24 cellular contexts compared by ENCODE assay signal in the genomic region with DNA sequence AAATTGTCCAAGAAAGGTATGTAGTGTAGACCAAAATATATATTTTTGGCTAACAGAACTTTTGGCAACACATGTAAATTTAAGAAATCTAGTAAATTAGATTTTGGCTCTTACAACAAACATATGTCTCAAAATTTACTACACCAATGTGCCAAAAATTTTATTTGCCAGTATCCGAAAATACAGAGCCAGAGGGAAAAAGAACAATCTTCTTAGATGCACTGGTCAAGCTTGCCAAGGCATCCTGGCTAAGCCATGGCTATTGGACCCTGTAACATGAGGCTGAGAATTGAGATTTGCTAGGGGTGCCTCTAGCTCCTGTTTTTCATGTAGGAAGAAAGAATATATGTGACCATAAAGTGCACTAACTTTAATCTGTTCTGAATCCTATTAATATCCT.
"Had no signal": no experiment of that assay in that cellular context is flagged by ENCODE, and none has a peak within 500 bp of the region (broad histone marks: within the 10 kb centered on the region; RNA-seq: fewer than 3 reads in every experiment).

No MANE protein-coding gene starts in this region.

- DNase-seq: colonic mucosa; cortex of kidney; effector CD8-positive, alpha-beta T cell; effector memory CD8-positive, alpha-beta T cell; endodermal cell; erythroblast; esophagus squamous epithelium; foreskin fibroblast; hypothalamus; immature natural killer cell; islet precursor cell; kidney glomerular epithelial cell; left colon; left ventricle myocardium inferior; mammary epithelial cell; mesendoderm; midbrain; naive thymus-derived CD4-positive, alpha-beta T cell had no signal

- ATAC-seq: effector memory CD8-positive, alpha-beta T cell; esophagus mucosa; gastroesophageal sphincter; heart left ventricle; left colon; left lobe of liver; naive thymus-derived CD4-positive, alpha-beta T cell had no signal

- H3K4me3 Mint-ChIP-seq: dendritic cell treated with granulocyte-macrophage colony-stimulating factor and Interleukin-4, amounts not matched to agents 40 ng/mL and 50 ng/mL, for 4 days; effector memory CD8-positive, alpha-beta T cell; endodermal cell; immature natural killer cell; memory B cell; naive thymus-derived CD4-positive, alpha-beta T cell had no signal

- H3K4me1 Mint-ChIP-seq: endodermal cell; immature natural killer cell; memory B cell; naive thymus-derived CD4-positive, alpha-beta T cell had no signal

- H3K36me3 Mint-ChIP-seq: immature natural killer cell, memory B cell had no signal

- H3K27ac Mint-ChIP-seq: dendritic cell treated with granulocyte-macrophage colony-stimulating factor and Interleukin-4, amounts not matched to agents 40 ng/mL and 50 ng/mL, for 4 days; effector memory CD8-positive, alpha-beta T cell; endodermal cell; immature natural killer cell; memory B cell; naive thymus-derived CD4-positive, alpha-beta T cell had no signal

- H3K27me3 Mint-ChIP-seq: dendritic cell treated with granulocyte-macrophage colony-stimulating factor and Interleukin-4, amounts not matched to agents 40 ng/mL and 50 ng/mL, for 4 days; effector memory CD8-positive, alpha-beta T cell; memory B cell; naive thymus-derived CD4-positive, alpha-beta T cell had no signal

- H3K9me3 Mint-ChIP-seq: endodermal cell had no signal
